30 cellular contexts compared by ENCODE assay signal in the genomic region with DNA sequence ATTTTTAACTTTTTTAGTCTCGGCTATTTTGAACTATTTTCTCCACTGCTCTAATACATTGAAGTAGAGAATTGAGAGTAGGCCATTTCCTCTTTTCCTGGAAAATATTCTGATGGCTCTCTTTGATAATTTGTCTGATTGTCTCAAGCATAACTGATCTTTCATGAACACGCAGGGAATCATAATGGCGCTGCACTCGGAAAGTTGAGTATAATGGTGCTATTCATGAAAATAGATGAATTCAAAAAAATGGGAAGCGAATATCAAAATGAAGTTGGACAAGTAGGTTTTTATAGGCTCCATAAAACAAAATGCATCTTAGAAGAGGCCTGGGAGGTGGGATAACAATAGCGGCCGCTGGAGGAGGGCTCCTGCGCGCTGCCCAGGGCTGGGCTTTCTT. TPM values are rescaled to one million over a fixed set of nuclear protein-coding genes. Genes with fewer than 3 reads are reported as not detected.
DNase-seq lines count a peak whose midpoint lies in the region; ATAC-seq and TF ChIP-seq lines count a peak whose summit lies in the region.
"Had no signal": no experiment of that assay in that cellular context is flagged by ENCODE, and none has a peak within 500 bp of the region (broad histone marks: within the 10 kb centered on the region; RNA-seq: fewer than 3 reads in every experiment).

No MANE protein-coding gene starts in this region.

- H2BK120ac ChIP-seq in mesenchymal stem cell (ENCODE audit: low read depth, low read length): no peak overlapping the region

- no peak for DNase-seq in left ventricle myocardium inferior
- DNase-seq in left cardiac atrium: no peak
- no peak for DNase-seq in mesenchymal stem cell
- no peak for DNase-seq in gastrocnemius medialis
- DNase-seq in aorta: no peak
- no peak for DNase-seq in amygdala (lab: John Stamatoyannopoulos, UW)
- DNase-seq: activated CD4-positive, alpha-beta T cell treated with anti-CD3 and anti-CD28 coated beads for 4 hours; activated naive CD4-positive, alpha-beta T cell treated with Interleukin-2 at 50 U/mL for 16 hours; activated T-cell treated with anti-CD3 and anti-CD28 coated beads, Interleukin-2, amount 50 U/mL, for 48 hours; amniotic stem cell; caudate nucleus; CD4-positive, alpha-beta memory T cell; GDM1; immature natural killer cell; left lung; NCI-H1092 treated with DMSO at 0.1 percent for 48 hours; NCI-H2029; NCI-H69; psoas muscle; stimulated activated CD4-positive, alpha-beta T cell treated with anti-CD3 and anti-CD28 coated beads, Interleukin-4, amount 100 ng/mL, for 1 hour; testis had no signal

- intact Hi-C loops in left ventricle myocardium inferior (cut with micrococcal nuclease) (no loop called here), left cardiac atrium (cut with DNase I) (no loop called here), gastrocnemius medialis (cut with DNase I; ENCODE audit: low total_unique reads) (no loop called here), aorta (cut with DNase I) (no loop called here)

- H2BK12ac ChIP-seq in mesenchymal stem cell (ENCODE audit: low read length in 2 of 2): peak overlapping the region in 1 of 2 experiments; percentile 23

- H3K23ac ChIP-seq in mesenchymal stem cell (ENCODE audit: low read length in 2 of 2): no peak overlapping the region

- H3K9ac ChIP-seq in mesenchymal stem cell (ENCODE audit: low read length): no peak overlapping the region

- in situ Hi-C loops in gastrocnemius medialis (cut with MboI; ENCODE audit: low sequenced_read_pairs in 4 of 4): no loop called here

- ATAC-seq in left cardiac atrium: no peak
- ATAC-seq in gastrocnemius medialis: no peak
- ATAC-seq in aorta (ENCODE audit: low FRiP score): no peak
- ATAC-seq in HG03521 (IDR thresholded peaks at IDR 0.05; ENCODE audit: unreplicated experiment): no peak
- ATAC-seq in GM21619 (IDR thresholded peaks at IDR 0.05; ENCODE audit: unreplicated experiment): no peak
- ATAC-seq: HepG2; left lung; psoas muscle; SK-N-SH treated with all-trans-retinoic acid at 6 μM for 48 hours; stimulated activated memory B cell treated with anti-CD40 and anti-IgM and Interleukin-4, amounts not matched to agents 10 μg/mL and 1 μg/mL and 100 μg/mL, for 72 hours had no signal

- H3K27ac ChIP-seq in left ventricle myocardium inferior (replicated peaks) (peak overlapping the region; percentile 89), mesenchymal stem cell (ENCODE audit: low read length, poor library complexity, severe bottlenecking) (no peak overlapping the region), gastrocnemius medialis (peak overlapping the region in 3 of 4 donors; percentile 4 to 76 (median 75)), aorta (ENCODE audit: low read depth in 1 of 2, low read length in 2 of 2) (peak overlapping the region; percentile 84 to 100)
- H3K27ac ChIP-seq: hepatocyte, psoas muscle, RWPE1 had no signal

- H2AFZ ChIP-seq in mesenchymal stem cell (ENCODE audit: low read depth, low read length): no peak overlapping the region
- H2AFZ ChIP-seq: hepatocyte had no signal

- H3K4me1 ChIP-seq in left ventricle myocardium inferior (peaks cover 99% of the 10 kb centered on the region), mesenchymal stem cell (ENCODE audit: control insufficient read depth, insufficient read depth, low read depth, low read length) (peaks cover 41% of the 10 kb centered on the region), gastrocnemius medialis (peaks cover 23 to 48% of the 10 kb centered on the region in 2 donors), aorta (ENCODE audit: control insufficient read depth in 1 of 2, insufficient read depth in 2 of 2, low read length in 2 of 2) (peaks cover 8 to 9% of the 10 kb centered on the region in 2 donors)

- no peak overlapping the region for H3K4me3 ChIP-seq in left ventricle myocardium inferior
- H3K4me3 ChIP-seq in mesenchymal stem cell (ENCODE audit: insufficient read depth in 1 of 2, low read depth in 1 of 2, low read length in 2 of 2): no peak overlapping the region
- no peak overlapping the region for H3K4me3 ChIP-seq in gastrocnemius medialis
- H3K4me3 ChIP-seq in aorta (ENCODE audit: low read length in 2 of 2): no peak overlapping the region
- H3K4me3 ChIP-seq: hepatocyte, left lung, psoas muscle, testis had no signal

- TF ChIP-seq POLR2A in gastrocnemius medialis (IDR thresholded peaks at IDR 0.05): no peak

- H4K91ac ChIP-seq in mesenchymal stem cell (ENCODE audit: low read length): peak overlapping the region; percentile 52

- WGBS in mesenchymal stem cell: 98% methylated on average over 8 of the region's 9 CpGs
- 94 to 97% methylated on average over 9 of the region's 9 CpGs for WGBS in aorta, 2 donors

- H3K14ac ChIP-seq in mesenchymal stem cell (ENCODE audit: low read length in 2 of 2): no peak overlapping the region

- H3K18ac ChIP-seq in mesenchymal stem cell (ENCODE audit: low read depth in 1 of 2, low read length in 2 of 2): peak overlapping the region; percentile 28 to 45

- no peaks in the 10 kb centered on the region for H3K9me3 ChIP-seq in left ventricle myocardium inferior (replicated peaks)
- H3K9me3 ChIP-seq in mesenchymal stem cell (ENCODE audit: control insufficient read depth, low read length): no peaks in the 10 kb centered on the region
- no peaks in the 10 kb centered on the region for H3K9me3 ChIP-seq in gastrocnemius medialis
- H3K9me3 ChIP-seq in aorta (ENCODE audit: control insufficient read depth, low read length): no peaks in the 10 kb centered on the region
- H3K9me3 ChIP-seq: left lung, psoas muscle, testis had no signal

- H2AK5ac ChIP-seq in mesenchymal stem cell (ENCODE audit: low read length, severe bottlenecking): no peak overlapping the region

- H3K27me3 ChIP-seq in left ventricle myocardium inferior (ENCODE audit: low read depth): no peaks in the 10 kb centered on the region
- no peaks in the 10 kb centered on the region for H3K27me3 ChIP-seq in mesenchymal stem cell (ENCODE audit: control insufficient read depth in 1 of 2, insufficient read depth in 1 of 2, low read length in 2 of 2)
- H3K27me3 ChIP-seq in gastrocnemius medialis: no peaks in the 10 kb centered on the region
- no peaks in the 10 kb centered on the region for H3K27me3 ChIP-seq in aorta (ENCODE audit: control insufficient read depth in 1 of 2, insufficient read depth in 2 of 2, low read length in 1 of 2)
- H3K27me3 ChIP-seq: hepatocyte, testis had no signal

- no peak overlapping the region for H2BK15ac ChIP-seq in mesenchymal stem cell (ENCODE audit: low read depth, poor library complexity, severe bottlenecking)

- no peak overlapping the region for H2BK5ac ChIP-seq in mesenchymal stem cell (ENCODE audit: low read depth, low read length, poor library complexity, severe bottlenecking)

- no peak overlapping the region for H3K4me2 ChIP-seq in mesenchymal stem cell (ENCODE audit: low read length, poor library complexity, severe bottlenecking)
- H3K4me2 ChIP-seq: hepatocyte had no signal

- H3K36me3 ChIP-seq in left ventricle myocardium inferior (peaks cover 4% of the 10 kb centered on the region), mesenchymal stem cell (ENCODE audit: control insufficient read depth in 1 of 2, insufficient read depth in 2 of 2, low read depth in 1 of 2, low read length in 2 of 2) (peaks cover 0 to 32% of the 10 kb centered on the region in 2 experiments), gastrocnemius medialis (no peaks in the 10 kb centered on the region), aorta (ENCODE audit: control insufficient read depth in 1 of 2, insufficient read depth in 2 of 2, low read length in 1 of 2) (no peaks in the 10 kb centered on the region)
- H3K36me3 ChIP-seq: left lung had no signal

- H4K8ac ChIP-seq in mesenchymal stem cell (ENCODE audit: low read length): peak overlapping the region; percentile 78

- no peak overlapping the region for H3K4ac ChIP-seq in mesenchymal stem cell (ENCODE audit: low read depth in 1 of 2, low read length in 2 of 2)

- TF ChIP-seq CTCF in left ventricle myocardium inferior (IDR thresholded peaks at IDR 0.05; ENCODE audit: borderline replicate concordance): no peak
- TF ChIP-seq CTCF in gastrocnemius medialis (IDR thresholded peaks at IDR 0.05 in 4 of 5, conservative IDR thresholded peaks at IDR 0.05 in 1 of 5): no peak

- H3K79me1 ChIP-seq in mesenchymal stem cell (replicated peaks; ENCODE audit: low read length, poor library complexity, severe bottlenecking): peaks cover 4% of the 10 kb centered on the region

RNA-seq across cellular contexts. Expression of a gene that starts 29.0 kb away (rescaled TPM):
- 117 TPM for total RNA-seq in left ventricle myocardium inferior
- total RNA-seq in left cardiac atrium: 100 to 1,000 TPM; 176 to 384 TPM
- 2,099 TPM for polyA plus RNA-seq in mesenchymal stem cell (2013, experiment 1 of 2)
- 2,053 TPM for polyA plus RNA-seq in mesenchymal stem cell (2013, experiment 2 of 2)
- total RNA-seq in gastrocnemius medialis: 10 to 100 TPM; 51.2 to 85.8 (median 70.5) TPM
- total RNA-seq in aorta: 1,000 to 10,000 TPM in 1 of 2 donors, 100 to 1,000 TPM in 1; 693 to 1,110 TPM
- 100 to 1,000 TPM; 117 to 670 TPM for polyA plus RNA-seq in aorta
- total RNA-seq: activated CD8-positive, alpha-beta memory T cell treated with anti-CD3 and anti-CD28 coated beads for 36 hours; CD4-positive, alpha-beta memory T cell; T-helper 2 cell treated with Interferon-gamma antibody and Interleukin-4, amounts not matched to agents 100 ng/mL and 5 ng/mL, for 36 hours had no signal
- polyA plus RNA-seq: CD4-positive, alpha-beta memory T cell; immature natural killer cell had no signal

RNA-seq across cellular contexts. Expression of a gene that starts 29.2 kb away (rescaled TPM):
- total RNA-seq in left ventricle myocardium inferior (120 TPM), left cardiac atrium (100 to 1,000 TPM; 210 to 456 TPM), gastrocnemius medialis (100 to 1,000 TPM in 3 of 4 donors, 10 to 100 TPM in 1; 60.5 to 127 (median 120) TPM), aorta (100 to 1,000 TPM; 564 to 910 TPM)
- 2,271 TPM for polyA plus RNA-seq in mesenchymal stem cell (2013, experiment 1 of 2)
- polyA plus RNA-seq in mesenchymal stem cell (2013, experiment 2 of 2): 2,270 TPM
- 100 to 1,000 TPM in 1 of 2 donors, 10 to 100 TPM in 1; 73.3 to 379 TPM for polyA plus RNA-seq in aorta
- total RNA-seq: activated CD8-positive, alpha-beta memory T cell treated with anti-CD3 and anti-CD28 coated beads for 36 hours; CD4-positive, alpha-beta memory T cell; HepG2; T-helper 2 cell treated with Interferon-gamma antibody and Interleukin-4, amounts not matched to agents 100 ng/mL and 5 ng/mL, for 36 hours had no signal
- polyA plus RNA-seq: CD4-positive, alpha-beta memory T cell; HepG2; immature natural killer cell had no signal
